In the genomic region with DNA sequence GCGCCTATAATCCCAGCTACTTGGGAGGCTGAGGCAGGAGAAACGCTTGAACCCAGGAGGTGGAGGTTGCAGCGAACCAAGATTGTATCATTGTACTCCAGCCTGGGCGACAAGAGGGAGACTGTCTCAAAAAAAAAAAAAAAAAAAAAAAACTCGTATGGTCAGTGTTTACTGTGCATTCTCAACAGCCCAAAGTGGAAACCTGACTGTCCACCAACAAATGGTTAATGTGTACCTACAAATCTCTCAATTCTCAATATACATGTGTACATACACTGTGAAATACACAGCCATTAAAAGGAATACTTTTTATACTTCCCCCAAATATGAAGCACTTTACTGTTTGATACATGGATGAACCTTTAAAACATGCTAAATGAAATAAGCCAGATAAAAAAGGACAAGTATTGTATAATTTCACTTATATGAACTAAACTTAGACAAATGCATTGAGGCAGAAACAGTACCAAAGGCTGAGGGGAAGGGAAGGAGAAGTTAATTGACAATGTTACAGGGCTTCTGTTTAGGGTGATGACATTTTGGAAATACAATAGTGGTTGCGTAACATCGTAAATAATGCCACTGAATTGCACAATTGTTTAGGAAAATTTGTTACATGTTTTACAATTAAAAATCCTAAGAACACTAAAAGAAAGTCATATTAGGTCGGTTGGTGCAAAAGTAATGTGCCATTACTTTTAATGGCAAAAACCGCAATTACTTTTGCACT, we compare ENCODE assay signal across 18 cellular contexts. TPM values are rescaled to one million over a fixed set of nuclear protein-coding genes. Genes with fewer than 3 reads are reported as not detected.
DNase-seq lines count a peak whose midpoint lies in the region; ATAC-seq and TF ChIP-seq lines count a peak whose summit lies in the region.
"Had no signal": no experiment of that assay in that cellular context is flagged by ENCODE, and none has a peak within 500 bp of the region (broad histone marks: within the 10 kb centered on the region; RNA-seq: fewer than 3 reads in every experiment).

No MANE protein-coding gene starts in this region.

- POLR2A ChIA-PET in A673 (lab: Charles Lee; ENCODE audit: low non-redundant PET): no interaction called here
- POLR2A ChIA-PET in HEK293 (lab: Yijun Ruan, JAX): interaction anchor here (0.6 to 7.8 kb wide), 3 partner anchors 16 to 467 kb away, joined by 3 to 78 read pairs (median 4); partner anchors contain the start of genes DNAJA1 and NFX1
- POLR2A ChIA-PET in RWPE1 (lab: Yijun Ruan, JAX; ENCODE audit: low non-redundant PET): no interaction called here

- H3K9me3 ChIP-seq in A673 (ENCODE audit: low read depth, low read length, poor library complexity, severe bottlenecking) (no peaks in the 10 kb centered on the region), HEK293 (ENCODE audit: control insufficient read depth, insufficient read depth, low read depth, low read length) (no peaks in the 10 kb centered on the region), left lung (no peaks in the 10 kb centered on the region)
- H3K9me3 ChIP-seq: BE2C, HAP-1 had no signal

- no peaks in the 10 kb centered on the region for H3K27me3 ChIP-seq in A673 (replicated peaks; ENCODE audit: insufficient read depth, low read depth, low read length, poor library complexity)
- H3K27me3 ChIP-seq in left lung: no peaks in the 10 kb centered on the region
- H3K27me3 ChIP-seq: BE2C had no signal

- H3K4me3 ChIP-seq in A673 (ENCODE audit: low read depth, low read length, poor library complexity, severe bottlenecking) (no peak overlapping the region), HEK293 (ENCODE audit: low read depth, low read length) (no peak overlapping the region), fibroblast of villous mesenchyme (ENCODE audit: low read depth, low read length) (no peak overlapping the region), left lung (no peak overlapping the region)
- H3K4me3 ChIP-seq: HAP-1 had no signal

- ATAC-seq in left lung: no peak

- H3K4me1 ChIP-seq in A673 (ENCODE audit: insufficient read depth, low read length, poor library complexity, severe bottlenecking) (no peaks in the 10 kb centered on the region), HEK293 (ENCODE audit: control insufficient read depth, insufficient read depth, low read length) (no peaks in the 10 kb centered on the region; the same call in 1 of the 2 replicates), left lung (peaks cover 8 to 57% of the 10 kb centered on the region in 2 donors)
- H3K4me1 ChIP-seq: BE2C had no signal

- CTCF ChIA-PET in A673 (lab: Charles Lee) (no interaction called here), HEK293 (lab: Yijun Ruan, JAX) (interaction anchor here (0.7 kb wide), 1 partner anchor 185 kb away, joined by 5 read pairs; no protein-coding TSS in a partner anchor), RWPE1 (lab: Yijun Ruan, JAX) (no interaction called here)

- H3K36me3 ChIP-seq in A673 (ENCODE audit: insufficient read depth, low read length, poor library complexity, severe bottlenecking) (peaks cover 45% of the 10 kb centered on the region), HEK293 (ENCODE audit: control insufficient read depth in 2 of 2, insufficient read depth in 1 of 2, low read length in 2 of 2) (peaks cover 30 to 58% of the 10 kb centered on the region in 2 experiments), left lung (peaks cover 0 to 53% of the 10 kb centered on the region in 2 donors)

- intact Hi-C loops in A673 (cut with micrococcal nuclease; ENCODE audit: unreplicated experiment) (no loop called here), posterior cingulate gyrus (cut with DNase I) (loop anchor here (2.0 kb wide), 1 partner anchor 15 kb away; no protein-coding TSS in a partner anchor), left lung (cut with DNase I) (no loop called here)

- DNase-seq in A673 (ENCODE audit: low spot score): no peak
- DNase-seq in RWPE1 (ENCODE audit: low spot score): no peak
- DNase-seq in fibroblast of villous mesenchyme (ENCODE audit: low read depth): peak; percentile 69
- DNase-seq in stimulated activated naive CD4-positive, alpha-beta T cell (lab: John Stamatoyannopoulos, UW): no peak
- DNase-seq in activated CD4-positive, CD25-positive, alpha-beta regulatory T cell treated with anti-CD3 and anti-CD28 coated beads, Interleukin-2, amount 50 U/mL, for 72 hours: no peak
- DNase-seq in posterior cingulate gyrus: no peak
- DNase-seq in left lung: no peak
- DNase-seq: activated T-cell treated with anti-CD3 and anti-CD28 coated beads for 4 hours; aorta; BE2C; NCI-H1092 treated with DMSO at 0.1 percent for 48 hours; retina; Right ventricle myocardium superior; stimulated activated CD4-positive, alpha-beta T cell treated with anti-CD3 and anti-CD28 coated beads, Interleukin-4, amount 100 ng/mL, for 1 hour; stimulated activated naive CD4-positive, alpha-beta T cell treated with Interleukin-2 at 50 U/mL for 16 hours had no signal

- peak overlapping the region; percentile 39 for H3K27ac ChIP-seq in A673 (ENCODE audit: low read depth, low read length, poor library complexity, severe bottlenecking)
- no peak overlapping the region for H3K27ac ChIP-seq in HEK293 (ENCODE audit: extremely low read depth, low read depth, low read length)
- H3K27ac ChIP-seq in RWPE1: peak overlapping the region; percentile 47
- peak overlapping the region in 1 of 2 donors; percentile 68 for H3K27ac ChIP-seq in left lung
- H3K27ac ChIP-seq: VCaP had no signal

- TF ChIP-seq CTCF in A673 (conservative IDR thresholded peaks at IDR 0.05; ENCODE audit: low read depth, low read length) (no peak), HEK293 (tag by site-specific recombination; IDR thresholded peaks at IDR 0.05) (no peak), RWPE1 (conservative IDR thresholded peaks at IDR 0.05; ENCODE audit: low read depth) (no peak), fibroblast of villous mesenchyme (IDR thresholded peaks at IDR 0.05; ENCODE audit: insufficient read depth, low read depth, low read length) (no peak), left lung (IDR thresholded peaks at IDR 0.05) (no peak)

- no TSS peak for BruUV-seq in A673 (replicated peaks; lab: Mats Ljungman, UMichigan)

TF ChIP-seq in HEK293, 187 proteins besides CTCF, POLR2A, EP300 and RAD21:
- no peak for TF ChIP-seq ZNF623 (tag by site-specific recombination; IDR thresholded peaks at IDR 0.05)
- TF ChIP-seq, protein P1, sequence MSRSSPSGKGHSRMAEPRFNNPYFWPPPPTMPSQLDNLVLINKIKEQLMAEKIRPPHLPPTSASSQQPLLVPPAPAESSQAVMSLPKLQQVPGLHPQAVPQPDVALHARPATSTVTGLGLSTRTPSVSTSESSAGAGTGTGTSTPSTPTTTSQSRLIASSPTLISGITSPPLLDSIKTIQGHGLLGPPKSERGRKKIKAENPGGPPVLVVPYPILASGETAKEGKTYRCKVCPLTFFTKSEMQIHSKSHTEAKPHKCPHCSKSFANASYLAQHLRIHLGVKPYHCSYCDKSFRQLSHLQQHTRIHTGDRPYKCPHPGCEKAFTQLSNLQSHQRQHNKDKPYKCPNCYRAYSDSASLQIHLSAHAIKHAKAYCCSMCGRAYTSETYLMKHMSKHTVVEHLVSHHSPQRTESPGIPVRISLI (tag by site-specific recombination; IDR thresholded peaks at IDR 0.05): peak; percentile 56; the same call in 1 of the 2 replicates
- peak; percentile 72 for TF ChIP-seq OSR2 (tag by site-specific recombination; IDR thresholded peaks at IDR 0.05)
- 0 out of 2 replicates have a peak, but pooled peaks have one; percentile 9 for TF ChIP-seq PRDM6 (tag by site-specific recombination; IDR thresholded peaks at IDR 0.05)
- TF ChIP-seq SP7 (tag by site-specific recombination; IDR thresholded peaks at IDR 0.05): peak; percentile 24; the same call in 1 of the 2 replicates
- TF ChIP-seq ZNF112 (tag by site-specific recombination; IDR thresholded peaks at IDR 0.05): no peak

RNA-seq across cellular contexts. Expression of gene DNAJA1, which starts 16.6 kb away (rescaled TPM):
- total RNA-seq in A673 (2021) (296 and 373 TPM in 2 replicates), fibroblast of villous mesenchyme (74.1 and 136 TPM in 2 replicates), left lung (100 to 1,000 TPM; 132 to 134 TPM)

RNA-seq across cellular contexts. Expression of gene SMU1, which starts 34.9 kb away (rescaled TPM):
- 30.6 and 31.2 TPM in 2 replicates for total RNA-seq in A673 (2021)
- total RNA-seq in fibroblast of villous mesenchyme: 29.3 and 42.7 TPM in 2 replicates
- total RNA-seq in left lung: 10 to 100 TPM; 17.3 to 19.0 TPM

RNA-seq across cellular contexts. Expression of gene APTX, which starts 40.2 kb away (rescaled TPM):
- total RNA-seq in A673 (2021): 48.5 and 51.6 TPM in 2 replicates
- 34.8 and 43.2 TPM in 2 replicates for total RNA-seq in fibroblast of villous mesenchyme
- total RNA-seq in left lung: 10 to 100 TPM; 21.7 to 29.1 TPM
